Comparison of ENCODE assay signal across 22 cellular contexts in genomic region chr14:75083271-75083670, GRCh38. TPM values are rescaled to one million over a fixed set of nuclear protein-coding genes. Genes with fewer than 3 reads are reported as not detected.
DNase-seq lines count a peak whose midpoint lies in the region; ATAC-seq and TF ChIP-seq lines count a peak whose summit lies in the region.
"Had no signal": no experiment of that assay in that cellular context is flagged by ENCODE, and none has a peak within 500 bp of the region (broad histone marks: within the 10 kb centered on the region; RNA-seq: fewer than 3 reads in every experiment).

No MANE protein-coding gene starts in this region.

- no peak overlapping the region for H3K4me2 ChIP-seq in PC-9
- H3K4me2 ChIP-seq: BLaER1 had no signal

- POLR2A ChIA-PET in activated CD8-positive, alpha-beta T cell treated with anti-CD3 and anti-CD28 coated beads for 36 hours (lab: Charles Lee), result interaction anchor here (0.6 to 1.1 kb wide), 2 partner anchors 9 to 167 kb away, joined by 3 to 5 read pairs; no protein-coding TSS in a partner anchor
- POLR2A ChIA-PET in activated CD8-positive, alpha-beta T cell treated with anti-CD3 and anti-CD28 coated beads, Interleukin-2, amount 10 ng/mL, durations not matched to agents 7 days and 5 days (lab: Charles Lee), result no interaction called here
- POLR2A ChIA-PET in PC-9 (lab: Charles Lee; ENCODE audit: unreplicated experiment), result no interaction called here

- peak overlapping the region; percentile 37 for H3K27ac Mint-ChIP-seq in activated CD8-positive, alpha-beta T cell treated with anti-CD3 and anti-CD28 coated beads for 36 hours
- H3K27ac Mint-ChIP-seq in activated CD8-positive, alpha-beta T cell treated with anti-CD3 and anti-CD28 coated beads, Interleukin-2, amount 10 ng/mL, durations not matched to agents 7 days and 5 days, result no peak overlapping the region
- peak overlapping the region; percentile 48 for H3K27ac Mint-ChIP-seq in activated naive CD8-positive, alpha-beta T cell
- H3K27ac Mint-ChIP-seq in stimulated activated effector memory CD8-positive, alpha-beta T cell treated with anti-CD3 and anti-CD28 coated beads, Interleukin-12 subunit alpha, Interleukin-12 subunit beta, amount 100 ng/mL, for 72 hours, result peak overlapping the region; percentile 23
- H3K27ac Mint-ChIP-seq: B cell had no signal

- ATAC-seq in activated CD8-positive, alpha-beta T cell treated with anti-CD3 and anti-CD28 coated beads for 36 hours, result no peak
- no peak for ATAC-seq in activated CD8-positive, alpha-beta T cell treated with anti-CD3 and anti-CD28 coated beads, Interleukin-2, amount 10 ng/mL, durations not matched to agents 7 days and 5 days
- ATAC-seq in body of pancreas, result peak; percentile 30
- no peak for ATAC-seq in stimulated activated effector memory CD8-positive, alpha-beta T cell treated with anti-CD3 and anti-CD28 coated beads, Interleukin-12 subunit alpha, Interleukin-12 subunit beta, amount 100 ng/mL, for 72 hours
- ATAC-seq: GM12878 had no signal

- H3F3A ChIP-seq in PC-9 (ENCODE audit: insufficient read depth, low read depth), result peaks cover 21% of the 10 kb centered on the region; the same call in 1 of the 2 replicates

- H3K4me3 ChIP-seq in body of pancreas (no peak overlapping the region), PC-9 (no peak overlapping the region), dorsolateral prefrontal cortex (no peak overlapping the region)
- H3K4me3 ChIP-seq: BLaER1, GM12878, GM23248 had no signal

- no peak overlapping the region for H3K4me3 Mint-ChIP-seq in activated CD8-positive, alpha-beta T cell treated with anti-CD3 and anti-CD28 coated beads for 36 hours
- no peak overlapping the region for H3K4me3 Mint-ChIP-seq in activated CD8-positive, alpha-beta T cell treated with anti-CD3 and anti-CD28 coated beads, Interleukin-2, amount 10 ng/mL, durations not matched to agents 7 days and 5 days
- H3K4me3 Mint-ChIP-seq in activated naive CD8-positive, alpha-beta T cell, result no peak overlapping the region
- no peak overlapping the region for H3K4me3 Mint-ChIP-seq in stimulated activated effector memory CD8-positive, alpha-beta T cell treated with anti-CD3 and anti-CD28 coated beads, Interleukin-12 subunit alpha, Interleukin-12 subunit beta, amount 100 ng/mL, for 72 hours
- H3K4me3 Mint-ChIP-seq: B cell; CD4-positive, CD25-positive, alpha-beta regulatory T cell; CD8-positive, alpha-beta memory T cell had no signal

- no peaks in the 10 kb centered on the region for H3K27me3 Mint-ChIP-seq in activated CD8-positive, alpha-beta T cell treated with anti-CD3 and anti-CD28 coated beads for 36 hours
- no peaks in the 10 kb centered on the region for H3K27me3 Mint-ChIP-seq in activated CD8-positive, alpha-beta T cell treated with anti-CD3 and anti-CD28 coated beads, Interleukin-2, amount 10 ng/mL, durations not matched to agents 7 days and 5 days (ENCODE audit: low read depth)
- no peaks in the 10 kb centered on the region for H3K27me3 Mint-ChIP-seq in activated naive CD8-positive, alpha-beta T cell
- H3K27me3 Mint-ChIP-seq: B cell; CD4-positive, CD25-positive, alpha-beta regulatory T cell; CD8-positive, alpha-beta memory T cell had no signal

- no TSS peak for BruUV-seq in PC-9 (replicated peaks; lab: Mats Ljungman, UMichigan)

- H3K36me3 ChIP-seq in body of pancreas (replicated peaks in 1 of 2; ENCODE audit: insufficient read depth in 1 of 2, low read depth in 2 of 2) (peaks cover 7 to 21% of the 10 kb centered on the region in 2 donors), PC-9 (ENCODE audit: low read depth) (peaks cover 61% of the 10 kb centered on the region)

- H3K27me3 ChIP-seq in body of pancreas (no peaks in the 10 kb centered on the region), PC-9 (ENCODE audit: insufficient read depth, low read depth) (no peaks in the 10 kb centered on the region), dorsolateral prefrontal cortex (no peaks in the 10 kb centered on the region)
- H3K27me3 ChIP-seq: BLaER1 had no signal

- 45 to 55% methylated on average over 1 of the region's 1 CpG for WGBS in body of pancreas, 2 donors

- H3K9me3 Mint-ChIP-seq in activated CD8-positive, alpha-beta T cell treated with anti-CD3 and anti-CD28 coated beads for 36 hours, result no peaks in the 10 kb centered on the region
- H3K9me3 Mint-ChIP-seq in activated CD8-positive, alpha-beta T cell treated with anti-CD3 and anti-CD28 coated beads, Interleukin-2, amount 10 ng/mL, durations not matched to agents 7 days and 5 days (ENCODE audit: insufficient read depth), result no peaks in the 10 kb centered on the region
- no peaks in the 10 kb centered on the region for H3K9me3 Mint-ChIP-seq in activated naive CD8-positive, alpha-beta T cell (ENCODE audit: low read depth)
- H3K9me3 Mint-ChIP-seq in stimulated activated effector memory CD8-positive, alpha-beta T cell treated with anti-CD3 and anti-CD28 coated beads, Interleukin-12 subunit alpha, Interleukin-12 subunit beta, amount 100 ng/mL, for 72 hours, result no peaks in the 10 kb centered on the region
- H3K9me3 Mint-ChIP-seq: CD4-positive, CD25-positive, alpha-beta regulatory T cell; CD8-positive, alpha-beta memory T cell had no signal

- H4K20me1 ChIP-seq in PC-9 (ENCODE audit: insufficient read depth), result peaks cover 4% of the 10 kb centered on the region; the same call in 1 of the 2 replicates
- H4K20me1 ChIP-seq: BLaER1 had no signal

- H3K36me3 Mint-ChIP-seq in activated CD8-positive, alpha-beta T cell treated with anti-CD3 and anti-CD28 coated beads for 36 hours (ENCODE audit: low read depth), result peaks cover 33% of the 10 kb centered on the region
- peaks cover 48% of the 10 kb centered on the region for H3K36me3 Mint-ChIP-seq in activated CD8-positive, alpha-beta T cell treated with anti-CD3 and anti-CD28 coated beads, Interleukin-2, amount 10 ng/mL, durations not matched to agents 7 days and 5 days (ENCODE audit: low read depth)
- peaks cover 6% of the 10 kb centered on the region for H3K36me3 Mint-ChIP-seq in activated naive CD8-positive, alpha-beta T cell
- peaks cover 48% of the 10 kb centered on the region for H3K36me3 Mint-ChIP-seq in stimulated activated effector memory CD8-positive, alpha-beta T cell treated with anti-CD3 and anti-CD28 coated beads, Interleukin-12 subunit alpha, Interleukin-12 subunit beta, amount 100 ng/mL, for 72 hours

- H2AFZ ChIP-seq in PC-9, result no peak overlapping the region
- H2AFZ ChIP-seq: GM23248 had no signal

- intact Hi-C loops in activated CD8-positive, alpha-beta T cell treated with anti-CD3 and anti-CD28 coated beads for 36 hours (cut with micrococcal nuclease), result loop anchor here (10.0 kb wide), 1 partner anchor 218 kb away; no protein-coding TSS in a partner anchor
- intact Hi-C loops in body of pancreas (cut with DNase I), result loop anchor here (10.0 kb wide), 1 partner anchor 218 kb away; no protein-coding TSS in a partner anchor
- intact Hi-C loops in PC-9 (cut with micrococcal nuclease; ENCODE audit: unreplicated experiment), result loop anchor here (10.0 kb wide), 2 partner anchors 478 to 968 kb away; no protein-coding TSS in a partner anchor
- intact Hi-C loops in dorsolateral prefrontal cortex (cut with DNase I), result no loop called here

- H3K9me2 ChIP-seq in PC-9 (ENCODE audit: insufficient read depth), result no peaks in the 10 kb centered on the region

- H3K79me2 ChIP-seq in PC-9 (ENCODE audit: low read depth), result no peaks in the 10 kb centered on the region

- H3K9me3 ChIP-seq in body of pancreas (no peaks in the 10 kb centered on the region), PC-9 (ENCODE audit: insufficient read depth, low read depth) (no peaks in the 10 kb centered on the region)
- H3K9me3 ChIP-seq: BLaER1 had no signal

- peaks cover 41% of the 10 kb centered on the region for H3K4me1 ChIP-seq in body of pancreas
- H3K4me1 ChIP-seq in PC-9 (replicated peaks; ENCODE audit: insufficient read depth), result no peaks in the 10 kb centered on the region
- H3K4me1 ChIP-seq: BLaER1 had no signal

- no peak for TF ChIP-seq CTCF in activated CD8-positive, alpha-beta T cell treated with anti-CD3 and anti-CD28 coated beads for 36 hours (IDR thresholded peaks at IDR 0.05)
- TF ChIP-seq CTCF in body of pancreas (IDR thresholded peaks at IDR 0.05) (no peak), PC-9 (conservative IDR thresholded peaks at IDR 0.05) (no peak), dorsolateral prefrontal cortex (IDR thresholded peaks at IDR 0.05 in 54 of 56, conservative IDR thresholded peaks at IDR 0.05 in 2 of 56; ENCODE audit: low read depth in 1 of 56, partially characterized antibody in 56 of 56) (no peak)

- no peak for DNase-seq in activated CD8-positive, alpha-beta T cell treated with anti-CD3 and anti-CD28 coated beads for 36 hours
- no peak for DNase-seq in activated CD8-positive, alpha-beta T cell treated with anti-CD3 and anti-CD28 coated beads, Interleukin-2, amount 10 ng/mL, durations not matched to agents 7 days and 5 days
- peak in 1 of 4 donors; percentile 13 for DNase-seq in body of pancreas
- no peak for DNase-seq in stimulated activated effector memory CD8-positive, alpha-beta T cell treated with anti-CD3 and anti-CD28 coated beads, Interleukin-12 subunit alpha, Interleukin-12 subunit beta, amount 100 ng/mL, for 72 hours (ENCODE audit: low spot score in 2 of 2)
- no peak for DNase-seq in midbrain (lab: John Stamatoyannopoulos, UW)
- no peak for DNase-seq in PC-9
- DNase-seq in dorsolateral prefrontal cortex, result no peak
- DNase-seq: CD4-positive, CD25-positive, alpha-beta regulatory T cell; CD8-positive, alpha-beta memory T cell; DMS 273 treated with DMSO at 0.1 percent for 48 hours; DMS79; EL; GDM1; GM23248; H7; HCEC 1CT had no signal

- TF ChIP-seq POLR2A in body of pancreas (IDR thresholded peaks at IDR 0.05), result no peak

- CTCF ChIA-PET in activated CD8-positive, alpha-beta T cell treated with anti-CD3 and anti-CD28 coated beads for 36 hours (lab: Charles Lee), result interaction anchor here (1.4 kb wide), 1 partner anchor 222 kb away, joined by 3 read pairs; no protein-coding TSS in a partner anchor
- CTCF ChIA-PET in activated CD8-positive, alpha-beta T cell treated with anti-CD3 and anti-CD28 coated beads, Interleukin-2, amount 10 ng/mL, durations not matched to agents 7 days and 5 days (lab: Charles Lee), result interaction anchor here (0.6 to 1.7 kb wide), 3 partner anchors 137 to 222 kb away, joined by 3 to 6 read pairs (median 4); no protein-coding TSS in a partner anchor
- CTCF ChIA-PET in PC-9 (lab: Charles Lee), result interaction anchor here (0.7 to 2.2 kb wide), 4 partner anchors 139 to 223 kb away, joined by 3 to 7 read pairs (median 4); no protein-coding TSS in a partner anchor

- peaks cover 3% of the 10 kb centered on the region for H3K4me1 Mint-ChIP-seq in activated CD8-positive, alpha-beta T cell treated with anti-CD3 and anti-CD28 coated beads for 36 hours (ENCODE audit: low read depth)
- H3K4me1 Mint-ChIP-seq in activated CD8-positive, alpha-beta T cell treated with anti-CD3 and anti-CD28 coated beads, Interleukin-2, amount 10 ng/mL, durations not matched to agents 7 days and 5 days (ENCODE audit: low read depth), result no peaks in the 10 kb centered on the region
- H3K4me1 Mint-ChIP-seq in activated naive CD8-positive, alpha-beta T cell (ENCODE audit: low read depth), result no peaks in the 10 kb centered on the region
- no peaks in the 10 kb centered on the region for H3K4me1 Mint-ChIP-seq in stimulated activated effector memory CD8-positive, alpha-beta T cell treated with anti-CD3 and anti-CD28 coated beads, Interleukin-12 subunit alpha, Interleukin-12 subunit beta, amount 100 ng/mL, for 72 hours
- H3K4me1 Mint-ChIP-seq: B cell; CD4-positive, CD25-positive, alpha-beta regulatory T cell; CD8-positive, alpha-beta memory T cell had no signal

- H3K27ac ChIP-seq in body of pancreas (peak overlapping the region in 3 of 4 donors; percentile 40 to 74 (median 73)), PC-9 (no peak overlapping the region), dorsolateral prefrontal cortex (peak overlapping the region in 12 of 59 donors; percentile 7 to 69 (median 24))
- H3K27ac ChIP-seq: 22Rv1, BLaER1, C4-2B, GM23248 had no signal

RNA-seq across cellular contexts. Expression of gene ZC2HC1C, which starts 13.8 kb away (rescaled TPM):
- total RNA-seq in activated CD8-positive, alpha-beta T cell treated with anti-CD3 and anti-CD28 coated beads for 36 hours, result under 1 TPM; 0.41 to 0.45 TPM
- total RNA-seq in activated CD8-positive, alpha-beta T cell treated with anti-CD3 and anti-CD28 coated beads, Interleukin-2, amount 10 ng/mL, durations not matched to agents 7 days and 5 days, result 1 to 10 TPM; 1.3 to 1.4 TPM
- 1 to 10 TPM; 7.3 to 7.8 TPM for total RNA-seq in body of pancreas
- 11.9 and 13.8 TPM in 2 replicates for total RNA-seq in PC-9 (2021)
- total RNA-seq in dorsolateral prefrontal cortex, result 10 to 100 TPM in 27 of 120 experiments, 1 to 10 TPM in 93; 3.8 to 18.1 (median 7.8) TPM

RNA-seq across cellular contexts. Expression of gene ACYP1, which starts 19.4 kb away (rescaled TPM):
- total RNA-seq in activated CD8-positive, alpha-beta T cell treated with anti-CD3 and anti-CD28 coated beads for 36 hours, result 10 to 100 TPM; 33.9 to 38.6 TPM
- 10 to 100 TPM; 42.6 to 44.0 TPM for total RNA-seq in activated CD8-positive, alpha-beta T cell treated with anti-CD3 and anti-CD28 coated beads, Interleukin-2, amount 10 ng/mL, durations not matched to agents 7 days and 5 days
- total RNA-seq in body of pancreas (1 to 10 TPM; 8.3 to 9.9 TPM), PC-9 (2021) (46.5 and 98.9 TPM in 2 replicates), dorsolateral prefrontal cortex (10 to 100 TPM; 20.7 to 52.4 (median 34.3) TPM)

RNA-seq across cellular contexts. Expression of gene MLH3, which starts 32.0 kb away (rescaled TPM):
- total RNA-seq in activated CD8-positive, alpha-beta T cell treated with anti-CD3 and anti-CD28 coated beads for 36 hours, result 10 to 100 TPM; 26.8 to 29.0 TPM
- 10 to 100 TPM; 15.1 to 17.2 TPM for total RNA-seq in activated CD8-positive, alpha-beta T cell treated with anti-CD3 and anti-CD28 coated beads, Interleukin-2, amount 10 ng/mL, durations not matched to agents 7 days and 5 days
- total RNA-seq in body of pancreas (10 to 100 TPM; 18.2 to 23.7 TPM), PC-9 (2021) (47.6 and 48.7 TPM in 2 replicates), dorsolateral prefrontal cortex (10 to 100 TPM; 31.8 to 59.8 (median 43.1) TPM)

RNA-seq across cellular contexts. Expression of gene NEK9, which starts 43.6 kb away (rescaled TPM):
- total RNA-seq in activated CD8-positive, alpha-beta T cell treated with anti-CD3 and anti-CD28 coated beads for 36 hours, result 10 to 100 TPM; 54.9 to 59.5 TPM
- total RNA-seq in activated CD8-positive, alpha-beta T cell treated with anti-CD3 and anti-CD28 coated beads, Interleukin-2, amount 10 ng/mL, durations not matched to agents 7 days and 5 days, result 10 to 100 TPM; 73.7 to 80.0 TPM
- total RNA-seq in body of pancreas (10 to 100 TPM; 26.4 to 38.4 TPM), PC-9 (2021) (170 and 174 TPM in 2 replicates), dorsolateral prefrontal cortex (100 to 1,000 TPM in 7 of 120 experiments, 10 to 100 TPM in 113; 54.3 to 112 (median 74.8) TPM)

Comparison
In these comparisons a context has a peak if more than half of its experiments do, and no peak if none do; other contexts are left out.
1. intact Hi-C loops: an anchor here in activated CD8-positive, alpha-beta T cell treated with anti-CD3 and anti-CD28 coated beads for 36 hours (10.0 kb wide), body of pancreas (10.0 kb wide) and PC-9 (10.0 kb wide); none called in dorsolateral prefrontal cortex.